ENCODE assay signal across 8 cellular contexts in the genomic region with DNA sequence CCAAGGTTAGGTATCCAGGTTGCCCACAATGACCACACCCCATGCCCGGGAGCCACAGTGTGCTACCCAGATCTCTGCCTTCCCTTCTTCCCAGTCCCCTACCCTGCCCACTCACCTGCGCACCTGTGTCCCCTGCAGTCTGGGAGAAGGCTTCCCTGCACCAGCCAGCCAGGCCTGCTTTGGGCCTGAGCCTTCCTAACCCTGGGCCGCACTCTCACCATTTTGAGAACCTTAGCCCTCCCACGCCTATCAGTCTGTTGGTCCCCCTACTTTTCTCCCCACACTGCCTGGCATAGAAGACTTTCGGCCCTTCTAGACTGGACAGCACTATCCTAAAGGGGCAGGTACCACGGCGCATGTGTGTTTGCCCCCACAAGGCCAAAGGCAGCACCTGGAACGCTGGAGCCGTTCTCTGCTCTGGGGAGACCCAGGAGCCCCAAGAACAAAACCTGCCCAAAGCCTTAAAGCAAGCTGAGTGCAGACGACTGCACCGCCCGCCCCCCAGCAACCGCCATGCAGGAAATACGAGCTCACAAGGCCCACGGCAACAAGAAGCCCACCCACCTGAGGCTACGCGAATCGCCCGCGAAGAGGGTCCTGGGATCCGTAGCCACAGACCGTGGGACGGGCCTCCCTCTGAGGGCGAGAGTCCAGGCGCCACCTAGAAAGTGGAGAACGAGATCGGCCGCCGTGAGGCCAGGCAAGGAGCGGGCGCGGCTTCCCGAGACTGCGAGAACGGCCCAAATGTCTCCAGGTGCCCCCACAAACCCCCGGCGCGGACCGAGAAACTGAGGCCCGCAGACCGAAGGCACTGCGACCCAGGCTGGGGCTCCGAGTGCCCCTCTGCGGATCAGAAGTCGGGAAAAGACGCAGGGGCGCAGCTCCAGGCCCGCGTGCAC. TPM values are rescaled to one million over a fixed set of nuclear protein-coding genes. Genes with fewer than 3 reads are reported as not detected.
DNase-seq lines count a peak whose midpoint lies in the region; ATAC-seq and TF ChIP-seq lines count a peak whose summit lies in the region.

No MANE protein-coding gene starts in this region.

- DNase-seq in GM10248 (ENCODE audit: extremely low spot score) (peak; percentile 47), fibroblast of villous mesenchyme (ENCODE audit: low read depth) (peak; percentile 15), cortex of kidney (lab: John Stamatoyannopoulos, UW) (no peak), DMS153 treated with DMSO at 0.1 percent for 48 hours (lab: John Stamatoyannopoulos, UW; ENCODE audit: unreplicated experiment) (no peak), AG08395 (ENCODE audit: low spot score) (no peak)

- POLR2A ChIA-PET in GM10248 (lab: Yijun Ruan, JAX), result no interaction called here

- H3K4me3 ChIP-seq in WI38 (ENCODE audit: low read depth, low read length) (peak overlapping the region; percentile 95), fibroblast of villous mesenchyme (ENCODE audit: low read depth, low read length) (peak overlapping the region; percentile 92), neuron (ENCODE audit: low read length) (peak overlapping the region; percentile 90)

- TF ChIP-seq CTCF in GM10248 (IDR thresholded peaks at IDR 0.05; ENCODE audit: control extremely low read depth, extremely low read depth, low read depth, missing control alignments) (no peak), WI38 (IDR thresholded peaks at IDR 0.05; ENCODE audit: low read depth, low read length) (no peak), fibroblast of villous mesenchyme (IDR thresholded peaks at IDR 0.05; ENCODE audit: insufficient read depth, low read depth, low read length) (no peak)

- CTCF ChIA-PET in GM10248 (lab: Yijun Ruan, JAX), result no interaction called here

- H3K27me3 ChIP-seq in neuron (ENCODE audit: insufficient read depth, low read length), result no peaks in the 10 kb centered on the region

- H3K36me3 ChIP-seq in neuron (ENCODE audit: insufficient read depth, low read length), result peaks cover 28% of the 10 kb centered on the region

- H3K4me1 ChIP-seq in neuron (ENCODE audit: insufficient read depth, low read length), result peaks cover 27% of the 10 kb centered on the region

- H2AFZ ChIP-seq in neuron (ENCODE audit: low read depth, low read length), result peak overlapping the region; percentile 53

- ATAC-seq in HG02763 (IDR thresholded peaks at IDR 0.05; ENCODE audit: unreplicated experiment), result peak; percentile 5

- no peaks in the 10 kb centered on the region for H3K9me3 ChIP-seq in neuron (ENCODE audit: low read length)

RNA-seq across cellular contexts. Expression of a gene that starts 0.5 kb away (rescaled TPM):
- 5.2 and 11.0 TPM in 2 replicates for total RNA-seq in fibroblast of villous mesenchyme

RNA-seq across cellular contexts. Expression of a gene that starts 0.5 kb away (rescaled TPM):
- total RNA-seq in fibroblast of villous mesenchyme, result 15.1 and 19.0 TPM in 2 replicates

Comparison
In these comparisons a context has a peak if more than half of its experiments do, and no peak if none do; other contexts are left out.
1. DNase-seq: peak in GM10248 (single experiment) and fibroblast of villous mesenchyme (single experiment); none in cortex of kidney (single experiment), DMS153 treated with DMSO at 0.1 percent for 48 hours (single experiment) and AG08395 (single experiment).
2. Peak in every context shown above with its lines, with median percentiles within 50 percentile points of each other: H3K4me3 ChIP-seq.